ENCODE assay signal across 10 cellular contexts in the genomic region with DNA sequence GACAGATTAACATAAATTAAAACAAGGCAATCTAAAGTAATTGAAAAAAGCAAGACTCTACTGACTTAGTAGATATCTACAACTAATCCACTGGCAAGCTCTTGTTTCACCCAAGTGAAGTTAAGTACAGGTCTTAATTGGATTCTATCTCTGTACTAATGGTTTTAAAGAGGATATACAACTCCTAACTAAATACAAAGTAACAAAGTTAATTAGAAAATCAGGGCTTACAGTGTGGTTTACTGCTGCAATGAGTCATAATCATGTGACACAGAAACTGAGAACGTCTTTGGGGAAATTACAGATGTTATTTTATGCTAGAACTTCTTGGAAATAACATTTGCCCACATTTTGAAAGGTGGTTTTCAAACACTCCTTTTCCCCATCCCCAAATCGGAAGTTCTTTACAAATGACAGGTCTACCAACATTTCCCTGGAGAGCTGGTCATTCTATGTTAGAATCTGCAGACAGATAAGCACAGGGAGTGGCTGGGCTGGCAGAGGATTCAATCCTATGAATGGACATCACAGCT.
A peak's percentile ranks its signal among the peaks of the same experiment; 100 is the strongest.
DNase-seq lines count a peak whose midpoint lies in the region; ATAC-seq and TF ChIP-seq lines count a peak whose summit lies in the region.
"Had no signal": no experiment of that assay in that cellular context is flagged by ENCODE, and none has a peak within 500 bp of the region (broad histone marks: within the 10 kb centered on the region; RNA-seq: fewer than 3 reads in every experiment).

No MANE protein-coding gene starts in this region.

- no peak overlapping the region for H3K27ac ChIP-seq in BLaER1

- peaks cover 5% of the 10 kb centered on the region; the same call in 1 of the 2 replicates for H3K9me3 ChIP-seq in BLaER1

- H4K20me1 ChIP-seq in BLaER1: peaks cover 11% of the 10 kb centered on the region; the same call in 1 of the 2 replicates

- TF ChIP-seq CTCF in NB4 (IDR thresholded peaks at IDR 0.05; ENCODE audit: low read depth, low read length): no peak

- H3K36me3 ChIP-seq in BLaER1: peaks cover 84% of the 10 kb centered on the region

- DNase-seq in NB4 (ENCODE audit: low read depth) (peak; percentile 8), NCI-H2081 (lab: John Stamatoyannopoulos, UW) (no peak), DMS53 treated with DMSO at 0.1 percent for 48 hours (lab: John Stamatoyannopoulos, UW; ENCODE audit: unreplicated experiment) (no peak)
- DNase-seq in activated CD4-positive, alpha-beta T cell treated with anti-CD3 and anti-CD28 coated beads for 48 hours: no peak
- DNase-seq: naive thymus-derived CD4-positive, alpha-beta T cell; NCI-H2081 treated with DMSO at 0.1 percent for 48 hours had no signal

- no peak overlapping the region for H3K9ac ChIP-seq in BLaER1

- peak; percentile 57 for ATAC-seq in GM21381 (IDR thresholded peaks at IDR 0.05; ENCODE audit: unreplicated experiment)
- ATAC-seq in esophagus mucosa: peak; percentile 51
- no peak for ATAC-seq in GM18873 (IDR thresholded peaks at IDR 0.05; ENCODE audit: low FRiP score, unreplicated experiment)
- ATAC-seq: naive thymus-derived CD4-positive, alpha-beta T cell had no signal

- H3K4me3 ChIP-seq in BLaER1 (no peak overlapping the region), NB4 (ENCODE audit: low read depth, low read length) (no peak overlapping the region)

- H3K4me1 ChIP-seq in BLaER1: peaks cover 38% of the 10 kb centered on the region

- H3K27me3 ChIP-seq in BLaER1: no peaks in the 10 kb centered on the region

- TF ChIP-seq POLR2A in NB4 (IDR thresholded peaks at IDR 0.05; ENCODE audit: extremely low read depth, insufficient read length): no peak

- peak overlapping the region; percentile 43 for H3K4me2 ChIP-seq in BLaER1
